Comparison of ENCODE assay signal across 22 cellular contexts in genomic region chr14:101716956-101717662, GRCh38. TPM values are rescaled to one million over a fixed set of nuclear protein-coding genes. Genes with fewer than 3 reads are reported as not detected.
DNase-seq lines count a peak whose midpoint lies in the region; ATAC-seq, FAIRE-seq and TF ChIP-seq lines count a peak whose summit lies in the region.
"Had no signal": no experiment of that assay in that cellular context is flagged by ENCODE, and none has a peak within 500 bp of the region (broad histone marks: within the 10 kb centered on the region; RNA-seq: fewer than 3 reads in every experiment).

No MANE protein-coding gene starts in this region.

- no peak overlapping the region for H3K4me3 ChIP-seq in lower leg skin (ENCODE audit: low read depth, poor library complexity, severe bottlenecking)
- H3K4me3 ChIP-seq: right lobe of liver, thyroid gland had no signal

- FAIRE-seq in urothelium cell line (lab: Jason Lieb, UNC): no peak

- no peaks in the 10 kb centered on the region for H3K27me3 Mint-ChIP-seq in activated T-cell treated with anti-CD3 and anti-CD28 coated beads, Interleukin-2, amount 50 U/mL, for 72 hours (ENCODE audit: low read depth)
- no peaks in the 10 kb centered on the region for H3K27me3 Mint-ChIP-seq in activated T-helper 2 cell treated with anti-CD3 and anti-CD28 coated beads, Interferon-gamma antibody, Interleukin-2, Interleukin-4, amounts not matched to agents 10 μg/mL and 5 μg/mL and 100 μg/mL, durations not matched to agents 14 hours and 24 hours and 36 hours (ENCODE audit: low read depth)
- peaks cover 32 to 43% of the 10 kb centered on the region in 2 donors for H3K27me3 Mint-ChIP-seq in stimulated activated naive B cell treated with anti-CD40 and anti-IgM and Interleukin-4, amounts not matched to agents 10 μg/mL and 1 μg/mL and 100 μg/mL, for 72 hours

- H3K27ac Mint-ChIP-seq in activated T-cell treated with anti-CD3 and anti-CD28 coated beads, Interleukin-2, amount 50 U/mL, for 72 hours: peak overlapping the region; percentile 52
- H3K27ac Mint-ChIP-seq in activated T-helper 2 cell treated with anti-CD3 and anti-CD28 coated beads, Interferon-gamma antibody, Interleukin-2, Interleukin-4, amounts not matched to agents 10 μg/mL and 5 μg/mL and 100 μg/mL, durations not matched to agents 14 hours and 24 hours and 36 hours: peak overlapping the region; percentile 17
- no peak overlapping the region for H3K27ac Mint-ChIP-seq in stimulated activated naive B cell treated with anti-CD40 and anti-IgM and Interleukin-4, amounts not matched to agents 10 μg/mL and 1 μg/mL and 100 μg/mL, for 72 hours
- H3K27ac Mint-ChIP-seq: IgD-negative memory B cell had no signal

- H3K4me3 Mint-ChIP-seq in activated T-cell treated with anti-CD3 and anti-CD28 coated beads, Interleukin-2, amount 50 U/mL, for 72 hours: no peak overlapping the region
- H3K4me3 Mint-ChIP-seq in activated T-helper 2 cell treated with anti-CD3 and anti-CD28 coated beads, Interferon-gamma antibody, Interleukin-2, Interleukin-4, amounts not matched to agents 10 μg/mL and 5 μg/mL and 100 μg/mL, durations not matched to agents 14 hours and 24 hours and 36 hours (ENCODE audit: low read depth): no peak overlapping the region
- no peak overlapping the region for H3K4me3 Mint-ChIP-seq in stimulated activated naive B cell treated with anti-CD40 and anti-IgM and Interleukin-4, amounts not matched to agents 10 μg/mL and 1 μg/mL and 100 μg/mL, for 72 hours
- H3K4me3 Mint-ChIP-seq: brain had no signal

- 81 to 82% methylated on average over 17 of the region's 17 CpGs for WGBS in lower leg skin, 2 donors

- TF ChIP-seq POLR2A in lower leg skin (IDR thresholded peaks at IDR 0.05): no peak

- no peak for TF ChIP-seq CTCF in lower leg skin (IDR thresholded peaks at IDR 0.05)

- peaks cover 0 to 2% of the 10 kb centered on the region in 2 donors for H3K9me3 Mint-ChIP-seq in activated T-cell treated with anti-CD3 and anti-CD28 coated beads, Interleukin-2, amount 50 U/mL, for 72 hours
- H3K9me3 Mint-ChIP-seq in activated T-helper 2 cell treated with anti-CD3 and anti-CD28 coated beads, Interferon-gamma antibody, Interleukin-2, Interleukin-4, amounts not matched to agents 10 μg/mL and 5 μg/mL and 100 μg/mL, durations not matched to agents 14 hours and 24 hours and 36 hours: peaks cover 9% of the 10 kb centered on the region
- no peaks in the 10 kb centered on the region for H3K9me3 Mint-ChIP-seq in stimulated activated naive B cell treated with anti-CD40 and anti-IgM and Interleukin-4, amounts not matched to agents 10 μg/mL and 1 μg/mL and 100 μg/mL, for 72 hours

- DNase-seq in activated T-cell treated with anti-CD3 and anti-CD28 coated beads, Interleukin-2, amount 50 U/mL, for 72 hours: no peak
- no peak for DNase-seq in activated T-cell treated with anti-CD3 and anti-CD28 coated beads, Interleukin-2, amount 50 U/mL, for 48 hours
- no peak for DNase-seq in activated T-helper 2 cell treated with anti-CD3 and anti-CD28 coated beads, Interferon-gamma antibody, Interleukin-2, Interleukin-4, amounts not matched to agents 10 μg/mL and 5 μg/mL and 100 μg/mL, durations not matched to agents 14 hours and 24 hours and 36 hours (ENCODE audit: low spot score)
- peak; percentile 9 to 52 for DNase-seq in lower leg skin (ENCODE audit: low spot score in 2 of 2)
- peak; percentile 66 for DNase-seq in urothelium cell line (ENCODE audit: low spot score)
- DNase-seq in CD1c-positive myeloid dendritic cell (ENCODE audit: extremely low spot score): no peak
- DNase-seq in AG20443 (ENCODE audit: low spot score): no peak
- DNase-seq in stimulated activated naive B cell treated with anti-CD40 and anti-IgM and Interleukin-4, amounts not matched to agents 10 μg/mL and 1 μg/mL and 100 μg/mL, for 72 hours: no peak
- DNase-seq: ACHN; activated naive CD4-positive, alpha-beta T cell treated with Interleukin-2 at 50 U/mL for 16 hours; Calu3; effector CD4-positive, alpha-beta T cell; left ventricle myocardium superior; NCI-H1436 treated with DMSO at 0.1 percent for 48 hours; NCI-H446; SK-N-SH; stimulated activated CD4-positive, alpha-beta T cell treated with anti-CD3 and anti-CD28 coated beads, Interleukin-2, amount 100 ng/mL, for 48 hours; stimulated activated CD8-positive, alpha-beta memory T cell treated with anti-CD3 and anti-CD28 coated beads, Interleukin-4, amount 100 ng/mL, for 48 hours; thyroid gland had no signal

- no peak for ATAC-seq in activated T-cell treated with anti-CD3 and anti-CD28 coated beads, Interleukin-2, amount 50 U/mL, for 72 hours (replicated peaks in 1 of 2)
- ATAC-seq in stimulated activated naive B cell treated with anti-CD40 and anti-IgM and Interleukin-4, amounts not matched to agents 10 μg/mL and 1 μg/mL and 100 μg/mL, for 72 hours (replicated peaks): no peak
- ATAC-seq: left ventricle myocardium superior, right lobe of liver had no signal

- H3K36me3 Mint-ChIP-seq in activated T-cell treated with anti-CD3 and anti-CD28 coated beads, Interleukin-2, amount 50 U/mL, for 72 hours (ENCODE audit: insufficient read depth in 2 of 2): peaks cover under 1 to 2% of the 10 kb centered on the region in 2 donors
- H3K36me3 Mint-ChIP-seq in activated T-helper 2 cell treated with anti-CD3 and anti-CD28 coated beads, Interferon-gamma antibody, Interleukin-2, Interleukin-4, amounts not matched to agents 10 μg/mL and 5 μg/mL and 100 μg/mL, durations not matched to agents 14 hours and 24 hours and 36 hours (ENCODE audit: low read depth): no peaks in the 10 kb centered on the region
- H3K36me3 Mint-ChIP-seq in stimulated activated naive B cell treated with anti-CD40 and anti-IgM and Interleukin-4, amounts not matched to agents 10 μg/mL and 1 μg/mL and 100 μg/mL, for 72 hours: no peaks in the 10 kb centered on the region
- H3K36me3 Mint-ChIP-seq: brain, IgD-negative memory B cell had no signal

- intact Hi-C loops in activated T-helper 2 cell treated with anti-CD3 and anti-CD28 coated beads, Interferon-gamma antibody, Interleukin-2, Interleukin-4, amounts not matched to agents 10 μg/mL and 5 μg/mL and 100 μg/mL, durations not matched to agents 14 hours and 24 hours and 36 hours (cut with micrococcal nuclease): no loop called here
- intact Hi-C loops in lower leg skin (cut with DNase I; ENCODE audit: low total_unique reads): no loop called here

- H3K4me1 Mint-ChIP-seq in activated T-cell treated with anti-CD3 and anti-CD28 coated beads, Interleukin-2, amount 50 U/mL, for 72 hours (ENCODE audit: low read depth): peaks cover 47% of the 10 kb centered on the region
- peaks cover 26% of the 10 kb centered on the region for H3K4me1 Mint-ChIP-seq in activated T-helper 2 cell treated with anti-CD3 and anti-CD28 coated beads, Interferon-gamma antibody, Interleukin-2, Interleukin-4, amounts not matched to agents 10 μg/mL and 5 μg/mL and 100 μg/mL, durations not matched to agents 14 hours and 24 hours and 36 hours (ENCODE audit: low read depth)
- H3K4me1 Mint-ChIP-seq in stimulated activated naive B cell treated with anti-CD40 and anti-IgM and Interleukin-4, amounts not matched to agents 10 μg/mL and 1 μg/mL and 100 μg/mL, for 72 hours: peaks cover 8 to 12% of the 10 kb centered on the region in 2 donors

RNA-seq across cellular contexts. Expression of gene PPP2R5C, which starts 44.4 kb away (rescaled TPM):
- 100 to 1,000 TPM; 317 to 370 TPM for total RNA-seq in activated T-cell treated with anti-CD3 and anti-CD28 coated beads, Interleukin-2, amount 50 U/mL, for 72 hours
- total RNA-seq in activated T-helper 2 cell treated with anti-CD3 and anti-CD28 coated beads, Interferon-gamma antibody, Interleukin-2, Interleukin-4, amounts not matched to agents 10 μg/mL and 5 μg/mL and 100 μg/mL, durations not matched to agents 14 hours and 24 hours and 36 hours: 170 and 174 TPM in 2 replicates
- 10 to 100 TPM; 74.6 to 89.9 (median 80.3) TPM for total RNA-seq in lower leg skin

Comparison
In these comparisons a context has a peak if more than half of its experiments do, and no peak if none do; other contexts are left out.
1. DNase-seq: peak in lower leg skin (2 of 2) and urothelium cell line (single experiment); none in activated T-cell treated with anti-CD3 and anti-CD28 coated beads, Interleukin-2, amount 50 U/mL, for 72 hours (0 of 2), activated T-cell treated with anti-CD3 and anti-CD28 coated beads, Interleukin-2, amount 50 U/mL, for 48 hours (0 of 2), activated T-helper 2 cell treated with anti-CD3 and anti-CD28 coated beads, Interferon-gamma antibody, Interleukin-2, Interleukin-4, amounts not matched to agents 10 μg/mL and 5 μg/mL and 100 μg/mL, durations not matched to agents 14 hours and 24 hours and 36 hours (single experiment), CD1c-positive myeloid dendritic cell (single experiment), AG20443 (single experiment) and stimulated activated naive B cell treated with anti-CD40 and anti-IgM and Interleukin-4, amounts not matched to agents 10 μg/mL and 1 μg/mL and 100 μg/mL, for 72 hours (single experiment).